ENCODE assay signal across 13 cellular contexts in the genomic region with DNA sequence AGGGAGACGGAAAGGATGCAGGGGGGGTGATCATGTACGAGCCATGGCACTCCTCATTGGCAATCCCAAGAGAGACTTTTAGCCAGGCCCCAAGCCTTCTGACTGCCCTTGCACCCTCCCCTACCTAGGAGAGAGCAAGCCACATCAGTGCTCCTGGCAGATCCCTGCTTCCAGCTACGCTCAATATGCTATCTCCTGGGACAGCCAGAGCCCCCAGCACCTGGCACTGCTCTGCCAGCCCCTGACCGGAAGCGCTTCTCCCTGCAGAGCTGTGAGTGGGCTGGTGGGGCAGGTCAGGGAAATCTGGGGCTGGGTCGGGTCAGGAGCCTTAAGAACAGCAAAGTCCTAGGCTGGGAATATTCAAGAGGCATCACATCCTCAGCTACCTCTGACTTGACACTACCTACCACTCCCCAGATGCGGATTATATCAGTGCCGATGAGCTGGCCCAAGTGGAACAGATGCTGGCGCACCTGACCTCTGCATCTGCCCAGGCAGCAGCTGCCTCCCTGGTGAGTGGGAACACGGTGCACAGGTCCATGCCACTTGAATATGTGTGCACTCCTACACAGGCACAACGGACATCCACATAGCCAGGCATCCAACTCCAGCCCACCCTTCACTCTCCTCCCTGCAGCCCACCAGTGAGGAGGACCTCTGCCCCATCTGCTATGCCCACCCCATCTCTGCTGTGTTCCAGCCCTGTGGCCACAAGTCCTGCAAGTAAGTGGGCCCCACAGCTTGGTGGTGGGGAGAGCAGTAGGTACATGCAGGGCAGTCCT. TPM values are rescaled to one million over a fixed set of nuclear protein-coding genes. Genes with fewer than 3 reads are reported as not detected.
DNase-seq lines count a peak whose midpoint lies in the region; ATAC-seq, FAIRE-seq and TF ChIP-seq lines count a peak whose summit lies in the region.
"Had no signal": no experiment of that assay in that cellular context is flagged by ENCODE, and none has a peak within 500 bp of the region (broad histone marks: within the 10 kb centered on the region; RNA-seq: fewer than 3 reads in every experiment).

No MANE protein-coding gene starts in this region.

- no peak overlapping the region for H3K18ac ChIP-seq in H1 (ENCODE audit: extremely low read depth, low read length)

- peaks cover 13% of the 10 kb centered on the region for H3K36me3 Mint-ChIP-seq in T-helper 1 cell treated with Interleukin-12 subunit alpha and Interleukin-12 subunit beta and Interleukin-4 antibody, amounts not matched to agents 30 μg/mL and 1 μg/mL, for 36 hours (ENCODE audit: low read depth)

- intact Hi-C loops in sigmoid colon (cut with DNase I) (loop anchor here (5.0 kb wide), 1 partner anchor 67 kb away; the partner anchor contains the start of gene IP6K1), lower lobe of right lung (cut with DNase I) (no loop called here)

- H3K27me3 ChIP-seq in H1 (replicated peaks in 1 of 4; ENCODE audit: control insufficient read depth in 3 of 4, extremely low read depth in 1 of 4, insufficient read depth in 3 of 4, low read length in 3 of 4) (no peaks in the 10 kb centered on the region), sigmoid colon (no peaks in the 10 kb centered on the region), lower lobe of right lung (ENCODE audit: low read depth) (no peaks in the 10 kb centered on the region)
- H3K27me3 ChIP-seq: ascending aorta, MG63 had no signal

- no peak overlapping the region for H2BK12ac ChIP-seq in H1 (ENCODE audit: low read depth, low read length)

- CTCF ChIA-PET in HEK293 (lab: Yijun Ruan, JAX) = interaction anchor here (0.8 to 1.2 kb wide), 2 partner anchors 18 to 133 kb away, joined by 4 to 5 read pairs; no protein-coding TSS in a partner anchor
- CTCF ChIA-PET in H1 (lab: Charles Lee; ENCODE audit: partially characterized antibody) = interaction anchor here (0.8 to 7.8 kb wide), 8 partner anchors 9 to 179 kb away, joined by 3 to 127 read pairs (median 4); partner anchors contain the start of gene INKA1

- H3K23me2 ChIP-seq in H1 (ENCODE audit: low read depth, low read length) = peaks cover 16% of the 10 kb centered on the region; the same call in 1 of the 2 replicates

- TF ChIP-seq CTCF in HEK293 (tag by site-specific recombination; IDR thresholded peaks at IDR 0.05) (no peak), H1 (IDR thresholded peaks at IDR 0.05; ENCODE audit: control extremely low read depth in 1 of 3, insufficient read depth in 1 of 3, low read depth in 1 of 3, low read length in 3 of 3) (no peak), sigmoid colon (IDR thresholded peaks at IDR 0.05) (no peak), lower lobe of right lung (IDR thresholded peaks at IDR 0.05) (no peak)

- no peak overlapping the region for H3K4ac ChIP-seq in H1 (replicated peaks; ENCODE audit: insufficient read length, low read depth, low read length)

- no peak overlapping the region for H4K91ac ChIP-seq in H1 (replicated peaks; ENCODE audit: insufficient read length, low read length)

- TF ChIP-seq POLR2A in H1 (IDR thresholded peaks at IDR 0.05; ENCODE audit: control extremely low read depth in 1 of 2, low read depth in 2 of 2, low read length in 2 of 2) (no peak; a peak in 2 of 3 replicates), sigmoid colon (IDR thresholded peaks at IDR 0.05) (no peak)

- H2AFZ ChIP-seq in H1 (ENCODE audit: low read length) = no peak overlapping the region

- H2BK15ac ChIP-seq in H1 (ENCODE audit: low read length) = 0 out of 2 replicates have a peak overlapping the region, but pooled peaks have one; percentile 18

- no peak overlapping the region for H2BK120ac ChIP-seq in H1 (replicated peaks; ENCODE audit: low read depth, low read length)

- peaks cover 7 to 24% of the 10 kb centered on the region in 2 experiments for H4K20me1 ChIP-seq in H1 (replicated peaks in 1 of 2; ENCODE audit: control insufficient read depth in 1 of 2, insufficient read depth in 2 of 2, low read length in 2 of 2)

- POLR2A ChIA-PET in HEK293 (lab: Yijun Ruan, JAX) (interaction anchor here (1.1 kb wide), 1 partner anchor 66 kb away, joined by 3 read pairs; the partner anchor contains the start of gene IP6K1), H1 (lab: Charles Lee; ENCODE audit: partially characterized antibody) (interaction anchor here (0.5 to 7.3 kb wide), 11 partner anchors 9 to 219 kb away, joined by 3 to 57 read pairs (median 5); partner anchors contain the start of genes IP6K1 and RBM6)

- H3K27me3 Mint-ChIP-seq in T-helper 1 cell treated with Interleukin-12 subunit alpha and Interleukin-12 subunit beta and Interleukin-4 antibody, amounts not matched to agents 30 μg/mL and 1 μg/mL, for 36 hours (ENCODE audit: low read depth) = no peaks in the 10 kb centered on the region

- no peak for ATAC-seq in lower lobe of right lung
- ATAC-seq in GM18909 (IDR thresholded peaks at IDR 0.05; ENCODE audit: poor library complexity, unreplicated experiment) = no peak

- 93% methylated on average over 11 of the region's 11 CpGs; no CpG with 5 or more reads in 1 of the 2 experiments for WGBS in H1 (ENCODE audit: extremely low coverage in 1 of 2, insufficient coverage in 1 of 2, insufficient read length in 1 of 2, insufficient replicate concordance in 2 of 2, low coverage in 1 of 2, low lambda C conversion rate in 2 of 2, missing lambda C conversion rate in 1 of 2), 2 experiments
- WGBS in sigmoid colon, 2 donors = 78 to 86% methylated on average over 11 of the region's 11 CpGs

- peaks cover 5% of the 10 kb centered on the region; the same call in 1 of the 2 replicates for H3K79me1 ChIP-seq in H1 (ENCODE audit: low read depth, low read length)

- no peak for DNase-seq in T-helper 1 cell
- no peak for DNase-seq in H1 (ENCODE audit: low read depth in 1 of 2, low spot score in 2 of 2)
- DNase-seq in sigmoid colon = peak; percentile 65
- no peak for DNase-seq in lower lobe of right lung
- no peak for DNase-seq in activated CD4-positive, CD25-positive, alpha-beta regulatory T cell (lab: John Stamatoyannopoulos, UW)
- DNase-seq: activated CD4-positive, alpha-beta T cell treated with anti-CD3 and anti-CD28 coated beads, Interleukin-2, amount 50 U/mL, for 1 hour; MG63; NCI-H446 had no signal

- H3K14ac ChIP-seq in H1 (ENCODE audit: insufficient read length) = no peak overlapping the region

- no peak overlapping the region for H3K56ac ChIP-seq in H1 (replicated peaks; ENCODE audit: insufficient read length, low read depth, low read length)

- H4K5ac ChIP-seq in H1 (ENCODE audit: insufficient read length, low read depth, low read length) = no peak overlapping the region

- no peaks in the 10 kb centered on the region for H3K9me3 Mint-ChIP-seq in T-helper 1 cell treated with Interleukin-12 subunit alpha and Interleukin-12 subunit beta and Interleukin-4 antibody, amounts not matched to agents 30 μg/mL and 1 μg/mL, for 36 hours

- H3K27ac Mint-ChIP-seq in T-helper 1 cell treated with Interleukin-12 subunit alpha and Interleukin-12 subunit beta and Interleukin-4 antibody, amounts not matched to agents 30 μg/mL and 1 μg/mL, for 36 hours = peak overlapping the region; percentile 26

- peaks cover 34% of the 10 kb centered on the region for H3K4me1 Mint-ChIP-seq in T-helper 1 cell treated with Interleukin-12 subunit alpha and Interleukin-12 subunit beta and Interleukin-4 antibody, amounts not matched to agents 30 μg/mL and 1 μg/mL, for 36 hours (ENCODE audit: low read depth)

- peaks cover 0 to 8% of the 10 kb centered on the region in 2 experiments; a peak in 1 of 4 replicates for H3K79me2 ChIP-seq in H1 (ENCODE audit: control insufficient read depth in 1 of 2, insufficient read depth in 2 of 2, low read length in 2 of 2)

- TF ChIP-seq RAD21 in H1 (IDR thresholded peaks at IDR 0.05 in 1 of 2, conservative IDR thresholded peaks at IDR 0.05 in 1 of 2; ENCODE audit: low read depth in 2 of 2, low read length in 2 of 2) = no peak

- H2AK5ac ChIP-seq in H1 (ENCODE audit: low read depth, low read length) = no peak overlapping the region

- H3K27ac ChIP-seq in HEK293 (ENCODE audit: extremely low read depth, low read depth, low read length) (no peak overlapping the region), H1 (ENCODE audit: low read depth, low read length) (no peak overlapping the region), sigmoid colon (peak overlapping the region in 3 of 4 donors; percentile 64 to 74 (median 70)), lower lobe of right lung (no peak overlapping the region)
- H3K27ac ChIP-seq: A549 had no signal

- peak overlapping the region; percentile 15 for H3K4me3 Mint-ChIP-seq in T-helper 1 cell treated with Interleukin-12 subunit alpha and Interleukin-12 subunit beta and Interleukin-4 antibody, amounts not matched to agents 30 μg/mL and 1 μg/mL, for 36 hours

- no peak overlapping the region; a peak in 1 of 4 replicates for H3K4me2 ChIP-seq in H1 (ENCODE audit: insufficient read depth in 1 of 2, low read depth in 2 of 2, low read length in 2 of 2)

- no peaks in the 10 kb centered on the region for H3K9me3 ChIP-seq in HEK293 (ENCODE audit: control insufficient read depth, insufficient read depth, low read depth, low read length)
- no peaks in the 10 kb centered on the region for H3K9me3 ChIP-seq in H1 (ENCODE audit: insufficient read depth in 2 of 2, low read depth in 1 of 2, low read length in 1 of 2)
- H3K9me3 ChIP-seq in sigmoid colon = no peaks in the 10 kb centered on the region
- no peaks in the 10 kb centered on the region for H3K9me3 ChIP-seq in lower lobe of right lung
- H3K9me3 ChIP-seq: A549, ascending aorta, MG63 had no signal

- H3K36me3 ChIP-seq in HEK293 (ENCODE audit: control insufficient read depth in 2 of 2, insufficient read depth in 1 of 2, low read length in 2 of 2) (peaks cover 0 to 76% of the 10 kb centered on the region in 2 experiments; a peak in 1 of 3 replicates), H1 (ENCODE audit: control insufficient read depth in 2 of 4, insufficient read depth in 4 of 4, low read length in 3 of 4) (peaks cover 6 to 13% (median 8%) of the 10 kb centered on the region in 4 experiments; a peak in 4 of 8 replicates), sigmoid colon (peaks cover 6 to 37% (median 9%) of the 10 kb centered on the region in 4 donors), lower lobe of right lung (peaks cover 42% of the 10 kb centered on the region)

- no peak for FAIRE-seq in H1 (lab: Jason Lieb, UNC)
- FAIRE-seq: A549 had no signal

- H3K23ac ChIP-seq in H1 (ENCODE audit: insufficient read length) = no peak overlapping the region

- H2BK20ac ChIP-seq in H1 (ENCODE audit: low read length) = no peak overlapping the region

- H2BK5ac ChIP-seq in H1 (ENCODE audit: low read depth, low read length) = no peak overlapping the region

- TF ChIP-seq EP300 in H1 (IDR thresholded peaks at IDR 0.05; ENCODE audit: borderline replicate concordance in 1 of 2, low read depth in 2 of 2, low read length in 2 of 2) = no peak
- no peak for TF ChIP-seq EP300 in sigmoid colon (IDR thresholded peaks at IDR 0.05)

- no peak overlapping the region for H3K9ac ChIP-seq in H1 (replicated peaks in 1 of 4; ENCODE audit: extremely low read depth in 1 of 4, low read depth in 3 of 4, low read length in 3 of 4)

- H3K4me1 ChIP-seq in HEK293 (ENCODE audit: control insufficient read depth, insufficient read depth, low read length) = no peaks in the 10 kb centered on the region
- peaks cover 0 to 27% (median 15%) of the 10 kb centered on the region in 4 experiments; a peak in 6 of 7 replicates for H3K4me1 ChIP-seq in H1 (replicated peaks in 1 of 4; ENCODE audit: control insufficient read depth in 3 of 4, insufficient read depth in 4 of 4, low read length in 3 of 4)
- peaks cover 0 to 53% (median 41%) of the 10 kb centered on the region in 4 donors for H3K4me1 ChIP-seq in sigmoid colon
- peaks cover 43% of the 10 kb centered on the region for H3K4me1 ChIP-seq in lower lobe of right lung

- H4K8ac ChIP-seq in H1 (ENCODE audit: extremely low read depth, insufficient read depth, low read length) = no peak overlapping the region; the same call in none of the 2 replicates

- H3K4me3 ChIP-seq in HEK293 (ENCODE audit: low read depth, low read length) (no peak overlapping the region), H1 (ENCODE audit: extremely low read depth in 1 of 4, insufficient read depth in 2 of 4, low read depth in 3 of 4, low read length in 4 of 4) (no peak overlapping the region), sigmoid colon (no peak overlapping the region), lower lobe of right lung (no peak overlapping the region)
- H3K4me3 ChIP-seq: A549, MG63 had no signal

RNA-seq across cellular contexts. Expression of gene AMIGO3, which starts 1.1 kb away (rescaled TPM):
- total RNA-seq in H1 (2021; fragmentation: NEBNext Ultra II Directional; extraction: Animal tissue kit (Norgen Biotek cat#: 25700)) = 1.6 and 2.9 TPM in 2 replicates
- polyA plus RNA-seq in H1 (2011; rRNA removed) = 8.8 and 13.1 TPM in 2 replicates
- polyA plus RNA-seq in H1 (2011; cell fraction: cytosol; rRNA removed) = 5.9 TPM
- 7.3 TPM for polyA plus RNA-seq in H1 (2011; cell fraction: nucleus; rRNA removed)
- 3.7 to 6.4 TPM (median 6.0 TPM) in 4 replicates for polyA plus RNA-seq in H1 (2012, experiment 1 of 2)
- 5.3 TPM for polyA plus RNA-seq in H1 (2012, experiment 2 of 2)
- 7.9 TPM for polyA plus RNA-seq in H1 (2013, experiment 1 of 2)
- polyA plus RNA-seq in H1 (2013, experiment 2 of 2) = 7.7 TPM
- polyA minus RNA-seq in H1 (2011; rRNA and poly(A)+ RNA removed) = 3.1 and 3.4 TPM in 2 replicates
- 8.0 TPM for polyA minus RNA-seq in H1 (2011; cell fraction: cytosol; rRNA and poly(A)+ RNA removed)
- 14.2 TPM for polyA minus RNA-seq in H1 (2011; cell fraction: nucleus; rRNA and poly(A)+ RNA removed)
- under 1 TPM in 2 of 4 donors, not detected in 2; 0.71 to 0.82 TPM for total RNA-seq in sigmoid colon
- 1 to 10 TPM in 1 of 3 donors, under 1 TPM in 1, not detected in 1; 0.46 to 1.2 TPM for polyA plus RNA-seq in sigmoid colon
- not detected for total RNA-seq in lower lobe of right lung

RNA-seq across cellular contexts. Expression of gene GMPPB, which starts 3.2 kb away (rescaled TPM):
- total RNA-seq in H1 (2021; fragmentation: NEBNext Ultra II Directional; extraction: Animal tissue kit (Norgen Biotek cat#: 25700)) = 23.9 and 24.0 TPM in 2 replicates
- polyA plus RNA-seq in H1 (2011; rRNA removed) (20.9 and 26.6 TPM in 2 replicates), sigmoid colon (10 to 100 TPM; 25.2 to 57.5 (median 44.9) TPM)
- 22.7 TPM for polyA plus RNA-seq in H1 (2011; cell fraction: cytosol; rRNA removed)
- polyA plus RNA-seq in H1 (2011; cell fraction: nucleus; rRNA removed) = 27.5 TPM
- 11.9 to 25.8 TPM (median 24.2 TPM) in 4 replicates for polyA plus RNA-seq in H1 (2012, experiment 1 of 2)
- 21.9 TPM for polyA plus RNA-seq in H1 (2012, experiment 2 of 2)
- 8.3 TPM for polyA plus RNA-seq in H1 (2013, experiment 1 of 2)
- polyA plus RNA-seq in H1 (2013, experiment 2 of 2) = 9.1 TPM
- polyA minus RNA-seq in H1 (2011; rRNA and poly(A)+ RNA removed) = 24.6 and 27.9 TPM in 2 replicates
- polyA minus RNA-seq in H1 (2011; cell fraction: cytosol; rRNA and poly(A)+ RNA removed) = 15.9 TPM
- 27.7 TPM for polyA minus RNA-seq in H1 (2011; cell fraction: nucleus; rRNA and poly(A)+ RNA removed)
- total RNA-seq in sigmoid colon (10 to 100 TPM in 2 of 4 donors, 1 to 10 TPM in 2; 9.9 to 14.3 (median 10.8) TPM), lower lobe of right lung (27.3 TPM)

RNA-seq across cellular contexts. Expression of gene RNF123, which starts 31.2 kb away (rescaled TPM):
- total RNA-seq in H1 (2021; fragmentation: NEBNext Ultra II Directional; extraction: Animal tissue kit (Norgen Biotek cat#: 25700)) = 30.5 and 34.2 TPM in 2 replicates
- polyA plus RNA-seq in H1 (2011; rRNA removed) (57.7 and 71.5 TPM in 2 replicates), sigmoid colon (10 to 100 TPM; 12.5 to 28.6 (median 14.4) TPM)
- polyA plus RNA-seq in H1 (2011; cell fraction: cytosol; rRNA removed) = 42.3 TPM
- polyA plus RNA-seq in H1 (2011; cell fraction: nucleus; rRNA removed) = 154 TPM
- 14.4 to 33.7 TPM (median 28.7 TPM) in 4 replicates for polyA plus RNA-seq in H1 (2012, experiment 1 of 2)
- 25.2 TPM for polyA plus RNA-seq in H1 (2012, experiment 2 of 2)
- polyA plus RNA-seq in H1 (2013, experiment 1 of 2) = 25.4 TPM
- 26.8 TPM for polyA plus RNA-seq in H1 (2013, experiment 2 of 2)
- 49.8 TPM in 2 replicates for polyA minus RNA-seq in H1 (2011; rRNA and poly(A)+ RNA removed)
- polyA minus RNA-seq in H1 (2011; cell fraction: cytosol; rRNA and poly(A)+ RNA removed) = 26.6 TPM
- polyA minus RNA-seq in H1 (2011; cell fraction: nucleus; rRNA and poly(A)+ RNA removed) = 51.9 TPM
- total RNA-seq in sigmoid colon (10 to 100 TPM; 16.5 to 29.4 (median 20.8) TPM), lower lobe of right lung (42.9 TPM)

RNA-seq across cellular contexts. Expression of gene MST1, which starts 31.3 kb away (rescaled TPM):
- 6.2 and 8.5 TPM in 2 replicates for total RNA-seq in H1 (2021; fragmentation: NEBNext Ultra II Directional; extraction: Animal tissue kit (Norgen Biotek cat#: 25700))
- polyA plus RNA-seq in H1 (2011; rRNA removed) (9.5 and 14.2 TPM in 2 replicates), sigmoid colon (10 to 100 TPM in 1 of 3 donors, 1 to 10 TPM in 1, not detected in 1; 3.0 to 18.1 TPM)
- polyA plus RNA-seq in H1 (2011; cell fraction: cytosol; rRNA removed) = 13.9 TPM
- polyA plus RNA-seq in H1 (2011; cell fraction: nucleus; rRNA removed) = 85.9 TPM
- polyA plus RNA-seq in H1 (2012, experiment 1 of 2) = 9.0 to 11.8 TPM (median 9.3 TPM) in 4 replicates
- polyA plus RNA-seq in H1 (2012, experiment 2 of 2) = 4.6 TPM
- polyA plus RNA-seq in H1 (2013, experiment 1 of 2) = 8.6 TPM
- 7.0 TPM for polyA plus RNA-seq in H1 (2013, experiment 2 of 2)
- polyA minus RNA-seq in H1 (2011; rRNA and poly(A)+ RNA removed) = 6.0 and 7.3 TPM in 2 replicates
- 13.4 TPM for polyA minus RNA-seq in H1 (2011; cell fraction: cytosol; rRNA and poly(A)+ RNA removed)
- polyA minus RNA-seq in H1 (2011; cell fraction: nucleus; rRNA and poly(A)+ RNA removed) = 23.3 TPM
- total RNA-seq in sigmoid colon (10 to 100 TPM in 2 of 4 donors, 1 to 10 TPM in 2; 3.9 to 12.5 (median 7.7) TPM), lower lobe of right lung (17.5 TPM)

RNA-seq across cellular contexts. Expression of gene APEH, which starts 46.4 kb away (rescaled TPM):
- 222 and 236 TPM in 2 replicates for total RNA-seq in H1 (2021; fragmentation: NEBNext Ultra II Directional; extraction: Animal tissue kit (Norgen Biotek cat#: 25700))
- polyA plus RNA-seq in H1 (2011; rRNA removed) (260 and 275 TPM in 2 replicates), sigmoid colon (100 to 1,000 TPM in 1 of 3 donors, 10 to 100 TPM in 2; 64.9 to 102 (median 71.4) TPM)
- 237 TPM for polyA plus RNA-seq in H1 (2011; cell fraction: cytosol; rRNA removed)
- 509 TPM for polyA plus RNA-seq in H1 (2011; cell fraction: nucleus; rRNA removed)
- 188 to 293 TPM (median 261 TPM) in 4 replicates for polyA plus RNA-seq in H1 (2012, experiment 1 of 2)
- polyA plus RNA-seq in H1 (2012, experiment 2 of 2) = 246 TPM
- polyA plus RNA-seq in H1 (2013, experiment 1 of 2) = 99.8 TPM
- polyA plus RNA-seq in H1 (2013, experiment 2 of 2) = 92.7 TPM
- polyA minus RNA-seq in H1 (2011; rRNA and poly(A)+ RNA removed) = 303 and 366 TPM in 2 replicates
- polyA minus RNA-seq in H1 (2011; cell fraction: cytosol; rRNA and poly(A)+ RNA removed) = 156 TPM
- polyA minus RNA-seq in H1 (2011; cell fraction: nucleus; rRNA and poly(A)+ RNA removed) = 198 TPM
- total RNA-seq in sigmoid colon (10 to 100 TPM; 49.0 to 64.8 (median 57.7) TPM), lower lobe of right lung (83.4 TPM)

Comparison
In these comparisons a context has a peak if more than half of its experiments do, and no peak if none do; other contexts are left out.
1. H3K27ac ChIP-seq: peak in sigmoid colon (3 of 4); none in HEK293 (single experiment), H1 (single experiment) and lower lobe of right lung (single experiment).